In the genomic region with DNA sequence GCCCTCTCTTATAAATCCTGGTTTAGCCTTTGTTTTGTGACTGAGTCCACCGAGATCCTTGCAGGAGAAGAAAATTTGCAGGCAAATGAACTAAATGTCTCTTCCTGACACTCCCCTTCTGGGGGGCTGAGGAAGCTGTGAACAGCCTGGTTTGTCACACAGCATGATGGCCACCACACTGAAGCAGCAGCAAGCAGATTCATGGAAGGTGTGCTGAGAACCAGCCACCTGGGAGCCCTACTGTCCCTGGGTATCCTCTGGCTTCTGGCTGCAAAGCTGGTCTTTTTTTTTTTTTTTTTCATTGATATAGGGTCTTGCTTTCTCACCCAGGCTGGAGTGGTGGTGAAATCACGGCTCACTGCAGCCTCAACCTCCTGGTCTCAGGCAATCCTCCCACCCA, we compare ENCODE assay signal across 20 cellular contexts. TPM values are rescaled to one million over a fixed set of nuclear protein-coding genes. Genes with fewer than 3 reads are reported as not detected.
"Had no signal": no experiment of that assay in that cellular context is flagged by ENCODE, and none has a peak within 500 bp of the region (broad histone marks: within the 10 kb centered on the region; RNA-seq: fewer than 3 reads in every experiment).

No MANE protein-coding gene starts in this region.

- H3K27ac Mint-ChIP-seq: dendritic cell treated with granulocyte-macrophage colony-stimulating factor and Interleukin-4, amounts not matched to agents 40 ng/mL and 50 ng/mL, for 4 days had no signal

- H3K27ac ChIP-seq: esophagus squamous epithelium, gastroesophageal sphincter, psoas muscle, sigmoid colon, skin epidermis had no signal

- H3K27me3 ChIP-seq: esophagus squamous epithelium, gastroesophageal sphincter, sigmoid colon had no signal

- ATAC-seq: gastroesophageal sphincter; naive thymus-derived CD4-positive, alpha-beta T cell had no signal

- H3K9me3 ChIP-seq: esophagus squamous epithelium, gastroesophageal sphincter, psoas muscle, sigmoid colon had no signal

- H3K4me1 ChIP-seq: esophagus squamous epithelium, gastroesophageal sphincter, psoas muscle, sigmoid colon had no signal

- H3K9me3 Mint-ChIP-seq: dendritic cell treated with granulocyte-macrophage colony-stimulating factor and Interleukin-4, amounts not matched to agents 40 ng/mL and 50 ng/mL, for 4 days; nephron progenitor cell had no signal

- H3K4me3 Mint-ChIP-seq: dendritic cell treated with granulocyte-macrophage colony-stimulating factor and Interleukin-4, amounts not matched to agents 40 ng/mL and 50 ng/mL, for 4 days; nephron progenitor cell had no signal

- DNase-seq: esophagus squamous epithelium; foreskin fibroblast; glutamatergic neuron; islet precursor cell; mammary epithelial cell; naive thymus-derived CD4-positive, alpha-beta T cell; nephron progenitor cell; psoas muscle; retina; sigmoid colon; stimulated activated CD4-positive, alpha-beta T cell treated with anti-CD3 and anti-CD28 coated beads, Interleukin-12 subunit alpha, Interleukin-12 subunit beta, amount 100 ng/mL, for 4 hours; stimulated activated CD4-positive, alpha-beta T cell treated with anti-CD3 and anti-CD28 coated beads, Interleukin-2, amount 100 ng/mL, for 48 hours; stimulated activated naive CD4-positive, alpha-beta T cell treated with Interleukin-2 at 50 U/mL for 16 hours; trophoblast cell had no signal

- H3K4me3 ChIP-seq: esophagus squamous epithelium, gastroesophageal sphincter, psoas muscle, sigmoid colon, skin epidermis had no signal

- H3K36me3 Mint-ChIP-seq: naive thymus-derived CD4-positive, alpha-beta T cell had no signal

RNA-seq across cellular contexts. Expression of gene CCER2, which starts 30.0 kb away (rescaled TPM):
- total RNA-seq: epithelial cell of proximal tubule, mesenteric fat pad, urinary bladder had no signal
- polyA plus RNA-seq: naive thymus-derived CD4-positive, alpha-beta T cell had no signal

RNA-seq across cellular contexts. Expression of gene FBXO17, which starts 33.6 kb away (rescaled TPM):
- total RNA-seq: naive thymus-derived CD4-positive, alpha-beta T cell had no signal
- polyA plus RNA-seq: naive thymus-derived CD4-positive, alpha-beta T cell had no signal
